Comparison of ENCODE assay signal across 33 cellular contexts in the genomic region with DNA sequence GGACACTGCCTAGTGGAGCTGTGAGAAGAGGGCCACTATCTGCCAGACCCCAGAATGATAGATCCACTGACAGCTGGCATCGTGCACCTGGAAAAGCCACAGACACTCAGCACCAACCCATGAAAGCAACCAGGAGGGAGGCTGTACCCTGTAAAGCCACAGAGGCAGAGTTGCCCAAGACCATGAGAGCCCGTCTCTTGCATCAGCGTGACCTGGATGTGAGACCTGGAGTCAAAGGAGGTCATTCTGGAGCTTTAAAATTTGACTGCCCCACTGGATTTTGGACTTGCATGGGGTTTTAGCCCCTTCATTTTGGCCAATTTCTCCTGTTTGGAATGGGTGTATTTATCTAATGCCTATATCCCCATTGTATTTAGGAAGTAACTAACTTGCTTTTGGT.
"Had no signal": no experiment of that assay in that cellular context is flagged by ENCODE, and none has a peak within 500 bp of the region (broad histone marks: within the 10 kb centered on the region; RNA-seq: fewer than 3 reads in every experiment).

No MANE protein-coding gene starts in this region.

- DNase-seq: activated B cell treated with CpG ODN at 0.5 μM for 24 hours; activated CD4-positive, alpha-beta memory T cell treated with anti-CD3 and anti-CD28 coated beads for 36 hours; activated CD4-positive, alpha-beta T cell treated with anti-CD3 and anti-CD28 coated beads for 4 hours; activated CD4-positive, alpha-beta T cell treated with anti-CD3 and anti-CD28 coated beads, Interleukin-2, amount 10 ng/mL, durations not matched to agents 24 days and 14 days; activated CD4-positive, alpha-beta T cell treated with anti-CD3 and anti-CD28 coated beads, Interleukin-2, amount 50 U/mL, for 1 hour; activated CD4-positive, alpha-beta T cell treated with anti-CD3 and anti-CD28 coated beads, Interleukin-2, amount 50 U/mL, for 4 hours; activated CD4-positive, CD25-positive, alpha-beta regulatory T cell treated with anti-CD3 and anti-CD28 coated beads, Interleukin-2, amount 50 U/mL, for 72 hours; activated CD8-positive, alpha-beta memory T cell treated with anti-CD3 and anti-CD28 coated beads, Interleukin-2, amount 50 U/mL, for 4 hours; activated CD8-positive, alpha-beta T cell treated with anti-CD3 and anti-CD28 coated beads for 36 hours; activated effector memory CD4-positive, alpha-beta T cell treated with anti-CD3 and anti-CD28 coated beads, Interleukin-2, amount 50 U/mL, for 16 hours; activated gamma-delta T cell treated with Interleukin-2 at 50 U/mL for 16 hours; activated naive CD4-positive, alpha-beta T cell; activated naive CD4-positive, alpha-beta T cell treated with anti-CD3 and anti-CD28 coated beads for 36 hours; activated naive CD4-positive, alpha-beta T cell treated with anti-CD3 and anti-CD28 coated beads, Interleukin-2, amount 50 U/mL, for 16 hours; activated naive CD8-positive, alpha-beta T cell treated with anti-CD3 and anti-CD28 coated beads, Interleukin-2, amount 10 ng/mL, durations not matched to agents 7 days and 5 days; activated naive CD8-positive, alpha-beta T cell treated with anti-CD3 and anti-CD28 coated beads, Interleukin-2, amount 50 U/mL, for 24 hours; activated T-cell treated with anti-CD3 and anti-CD28 coated beads for 4 hours; activated T-cell treated with anti-CD3 and anti-CD28 coated beads, Interleukin-2, amount 50 U/mL, for 1 hour; activated T-cell treated with anti-CD3 and anti-CD28 coated beads, Interleukin-2, amount 50 U/mL, for 4 hours; activated T-cell treated with anti-CD3 and anti-CD28 coated beads, Interleukin-2, amount 50 U/mL, for 72 hours; amygdala; anterior cingulate cortex; body of pancreas; brain microvascular endothelial cell; central memory CD4-positive, alpha-beta T cell; T-helper 1 cell; T-helper 2 cell; T-helper 9 cell had no signal

- ATAC-seq: activated CD8-positive, alpha-beta T cell treated with anti-CD3 and anti-CD28 coated beads for 36 hours; activated naive CD4-positive, alpha-beta T cell treated with anti-CD3 and anti-CD28 coated beads, Interleukin-2, amount 50 U/mL, for 72 hours; activated naive CD8-positive, alpha-beta T cell treated with anti-CD3 and anti-CD28 coated beads, Interleukin-2, amount 50 U/mL, for 24 hours; activated T-cell treated with anti-CD3 and anti-CD28 coated beads, Interleukin-2, amount 50 U/mL, for 4 hours; activated T-cell treated with anti-CD3 and anti-CD28 coated beads, Interleukin-2, amount 50 U/mL, for 72 hours; activated T-helper 17 cell treated with anti-CD3 and anti-CD28 coated beads, Interleukin-2, amount 50 U/mL, for 72 hours; body of pancreas had no signal

- H3K4me3 Mint-ChIP-seq: activated B cell treated with CpG ODN at 0.5 μM for 24 hours; activated CD4-positive, alpha-beta memory T cell treated with anti-CD3 and anti-CD28 coated beads for 36 hours; activated CD4-positive, alpha-beta T cell treated with anti-CD3 and anti-CD28 coated beads, Interleukin-2, amount 10 ng/mL, durations not matched to agents 24 days and 14 days; activated CD8-positive, alpha-beta T cell treated with anti-CD3 and anti-CD28 coated beads for 36 hours; activated naive CD4-positive, alpha-beta T cell treated with anti-CD3 and anti-CD28 coated beads for 36 hours; activated naive CD8-positive, alpha-beta T cell treated with anti-CD3 and anti-CD28 coated beads, Interleukin-2, amount 10 ng/mL, durations not matched to agents 7 days and 5 days; activated naive CD8-positive, alpha-beta T cell treated with anti-CD3 and anti-CD28 coated beads, Interleukin-2, amount 50 U/mL, for 24 hours; activated T-cell treated with anti-CD3 and anti-CD28 coated beads, Interleukin-2, amount 50 U/mL, for 4 hours; activated T-cell treated with anti-CD3 and anti-CD28 coated beads, Interleukin-2, amount 50 U/mL, for 72 hours; activated T-helper 1 cell treated with anti-CD3 and anti-CD28 coated beads, Interleukin-12 subunit alpha, Interleukin-12 subunit beta, Interleukin-2, Interleukin-4 antibody, amounts not matched to agents 30 ng/mL and 10 ng/mL and 1 ng/mL, durations not matched to agents 14 hours and 24 hours and 36 hours; activated T-helper 17 cell treated with anti-CD3 and anti-CD28 coated beads, Interleukin-2, amount 50 U/mL, for 72 hours; T-helper 1 cell treated with Interleukin-12 subunit alpha and Interleukin-12 subunit beta and Interleukin-4 antibody, amounts not matched to agents 30 μg/mL and 1 μg/mL, for 36 hours; T-helper 2 cell treated with Interferon-gamma antibody and Interleukin-4, amounts not matched to agents 5 μg/mL and 100 μg/mL, for 36 hours had no signal

- H3K27me3 Mint-ChIP-seq: activated B cell treated with CpG ODN at 0.5 μM for 24 hours had no signal

- H3K9me3 Mint-ChIP-seq: activated B cell treated with CpG ODN at 0.5 μM for 24 hours; activated CD4-positive, alpha-beta memory T cell treated with anti-CD3 and anti-CD28 coated beads for 36 hours; activated CD4-positive, alpha-beta T cell treated with anti-CD3 and anti-CD28 coated beads, Interleukin-2, amount 10 ng/mL, durations not matched to agents 24 days and 14 days; activated CD8-positive, alpha-beta T cell treated with anti-CD3 and anti-CD28 coated beads for 36 hours; activated naive CD4-positive, alpha-beta T cell treated with anti-CD3 and anti-CD28 coated beads for 36 hours; activated naive CD4-positive, alpha-beta T cell treated with anti-CD3 and anti-CD28 coated beads, Interleukin-2, amount 50 U/mL, for 72 hours; activated naive CD8-positive, alpha-beta T cell treated with anti-CD3 and anti-CD28 coated beads, Interleukin-2, amount 10 ng/mL, durations not matched to agents 7 days and 5 days; activated naive CD8-positive, alpha-beta T cell treated with anti-CD3 and anti-CD28 coated beads, Interleukin-2, amount 50 U/mL, for 24 hours; activated T-cell treated with anti-CD3 and anti-CD28 coated beads, Interleukin-2, amount 50 U/mL, for 4 hours; activated T-cell treated with anti-CD3 and anti-CD28 coated beads, Interleukin-2, amount 50 U/mL, for 72 hours; activated T-helper 1 cell treated with anti-CD3 and anti-CD28 coated beads, Interleukin-12 subunit alpha, Interleukin-12 subunit beta, Interleukin-2, Interleukin-4 antibody, amounts not matched to agents 30 ng/mL and 10 ng/mL and 1 ng/mL, durations not matched to agents 14 hours and 24 hours and 36 hours; activated T-helper 17 cell treated with anti-CD3 and anti-CD28 coated beads, Interleukin-2, amount 50 U/mL, for 72 hours; T-helper 1 cell treated with Interleukin-12 subunit alpha and Interleukin-12 subunit beta and Interleukin-4 antibody, amounts not matched to agents 30 μg/mL and 1 μg/mL, for 36 hours; T-helper 2 cell treated with Interferon-gamma antibody and Interleukin-4, amounts not matched to agents 5 μg/mL and 100 μg/mL, for 36 hours had no signal

- H3K4me1 Mint-ChIP-seq: activated B cell treated with CpG ODN at 0.5 μM for 24 hours; activated naive CD8-positive, alpha-beta T cell treated with anti-CD3 and anti-CD28 coated beads, Interleukin-2, amount 10 ng/mL, durations not matched to agents 7 days and 5 days had no signal

- H3K27ac Mint-ChIP-seq: activated B cell treated with CpG ODN at 0.5 μM for 24 hours; activated CD4-positive, alpha-beta memory T cell treated with anti-CD3 and anti-CD28 coated beads for 36 hours; activated CD4-positive, alpha-beta T cell treated with anti-CD3 and anti-CD28 coated beads, Interleukin-2, amount 10 ng/mL, durations not matched to agents 24 days and 14 days; activated CD8-positive, alpha-beta T cell treated with anti-CD3 and anti-CD28 coated beads for 36 hours; activated naive CD4-positive, alpha-beta T cell treated with anti-CD3 and anti-CD28 coated beads for 36 hours; activated naive CD4-positive, alpha-beta T cell treated with anti-CD3 and anti-CD28 coated beads, Interleukin-2, amount 50 U/mL, for 72 hours; activated naive CD8-positive, alpha-beta T cell treated with anti-CD3 and anti-CD28 coated beads, Interleukin-2, amount 10 ng/mL, durations not matched to agents 7 days and 5 days; activated naive CD8-positive, alpha-beta T cell treated with anti-CD3 and anti-CD28 coated beads, Interleukin-2, amount 50 U/mL, for 24 hours; activated T-cell treated with anti-CD3 and anti-CD28 coated beads, Interleukin-2, amount 50 U/mL, for 72 hours; activated T-helper 1 cell treated with anti-CD3 and anti-CD28 coated beads, Interleukin-12 subunit alpha, Interleukin-12 subunit beta, Interleukin-2, Interleukin-4 antibody, amounts not matched to agents 30 ng/mL and 10 ng/mL and 1 ng/mL, durations not matched to agents 14 hours and 24 hours and 36 hours; activated T-helper 17 cell treated with anti-CD3 and anti-CD28 coated beads, Interleukin-2, amount 50 U/mL, for 72 hours; T-helper 1 cell treated with Interleukin-12 subunit alpha and Interleukin-12 subunit beta and Interleukin-4 antibody, amounts not matched to agents 30 μg/mL and 1 μg/mL, for 36 hours; T-helper 2 cell treated with Interferon-gamma antibody and Interleukin-4, amounts not matched to agents 5 μg/mL and 100 μg/mL, for 36 hours had no signal

- H3K36me3 Mint-ChIP-seq: activated CD4-positive, alpha-beta memory T cell treated with anti-CD3 and anti-CD28 coated beads for 36 hours; activated naive CD4-positive, alpha-beta T cell treated with anti-CD3 and anti-CD28 coated beads, Interleukin-2, amount 50 U/mL, for 72 hours; activated naive CD8-positive, alpha-beta T cell treated with anti-CD3 and anti-CD28 coated beads, Interleukin-2, amount 10 ng/mL, durations not matched to agents 7 days and 5 days had no signal
